29 cellular contexts compared by ENCODE assay signal in the genomic region with DNA sequence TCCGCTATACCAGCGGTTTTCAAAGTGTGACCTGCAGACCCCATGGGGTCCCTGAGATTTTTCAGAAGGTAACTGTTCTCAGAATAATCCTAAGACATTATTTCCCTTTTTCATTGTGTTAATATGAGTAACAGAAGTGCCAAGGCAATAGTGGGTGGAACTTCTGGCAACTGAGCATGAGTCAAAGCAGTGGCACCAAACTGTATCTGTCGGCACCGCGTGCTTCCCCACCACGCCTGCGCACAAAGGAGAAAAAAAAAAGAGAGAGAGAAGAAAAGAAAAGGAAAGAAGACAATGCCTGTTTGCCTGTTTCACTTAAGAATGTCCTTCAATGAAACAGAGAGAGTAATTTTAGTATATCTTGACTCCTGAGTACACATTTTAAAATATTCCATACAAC.
"Had no signal": no experiment of that assay in that cellular context is flagged by ENCODE, and none has a peak within 500 bp of the region (broad histone marks: within the 10 kb centered on the region; RNA-seq: fewer than 3 reads in every experiment).

No MANE protein-coding gene starts in this region.

- H3K9me3 ChIP-seq: esophagus squamous epithelium, gastroesophageal sphincter had no signal

- H3K36me3 Mint-ChIP-seq: activated naive CD8-positive, alpha-beta T cell had no signal

- H3K27me3 Mint-ChIP-seq: activated CD8-positive, alpha-beta T cell treated with anti-CD3 and anti-CD28 coated beads for 36 hours; activated naive CD8-positive, alpha-beta T cell; central memory CD8-positive, alpha-beta T cell; dendritic cell treated with granulocyte-macrophage colony-stimulating factor and Interleukin-4, amounts not matched to agents 40 ng/mL and 50 ng/mL, for 4 days had no signal

- H3K4me3 ChIP-seq: coronary artery, dorsolateral prefrontal cortex, esophagus squamous epithelium, gastroesophageal sphincter had no signal

- H3K36me3 ChIP-seq: brain microvascular endothelial cell, esophagus squamous epithelium, gastroesophageal sphincter had no signal

- H3K9me3 Mint-ChIP-seq: activated CD8-positive, alpha-beta T cell treated with anti-CD3 and anti-CD28 coated beads for 36 hours; activated T-cell treated with anti-CD3 and anti-CD28 coated beads, Interleukin-2, amount 50 U/mL, for 4 hours; activated T-helper 17 cell treated with anti-CD3 and anti-CD28 coated beads, Interleukin-2, amount 50 U/mL, for 72 hours had no signal

- H3K4me3 Mint-ChIP-seq: activated CD8-positive, alpha-beta T cell treated with anti-CD3 and anti-CD28 coated beads for 36 hours; activated naive CD8-positive, alpha-beta T cell; activated T-cell treated with anti-CD3 and anti-CD28 coated beads, Interleukin-2, amount 50 U/mL, for 4 hours; activated T-helper 17 cell treated with anti-CD3 and anti-CD28 coated beads, Interleukin-2, amount 50 U/mL, for 72 hours; central memory CD8-positive, alpha-beta T cell; dendritic cell treated with granulocyte-macrophage colony-stimulating factor and Interleukin-4, amounts not matched to agents 40 ng/mL and 50 ng/mL, for 4 days; endodermal cell; WTC11 had no signal

- H3K27ac Mint-ChIP-seq: activated CD8-positive, alpha-beta T cell treated with anti-CD3 and anti-CD28 coated beads for 36 hours; activated naive CD8-positive, alpha-beta T cell; activated T-helper 17 cell treated with anti-CD3 and anti-CD28 coated beads, Interleukin-2, amount 50 U/mL, for 72 hours; dendritic cell treated with granulocyte-macrophage colony-stimulating factor and Interleukin-4, amounts not matched to agents 40 ng/mL and 50 ng/mL, for 4 days; endodermal cell; WTC11 had no signal

- DNase-seq: activated CD4-positive, alpha-beta T cell treated with anti-CD3 and anti-CD28 coated beads for 1 hour; activated CD4-positive, alpha-beta T cell treated with anti-CD3 and anti-CD28 coated beads for 4 hours; activated CD4-positive, alpha-beta T cell treated with anti-CD3 and anti-CD28 coated beads, Interleukin-2, amount 50 U/mL, for 1 hour; activated CD4-positive, alpha-beta T cell treated with anti-CD3 and anti-CD28 coated beads, Interleukin-2, amount 50 U/mL, for 48 hours; activated CD8-positive, alpha-beta memory T cell treated with anti-CD3 and anti-CD28 coated beads for 24 hours; activated CD8-positive, alpha-beta T cell treated with anti-CD3 and anti-CD28 coated beads for 36 hours; activated effector memory CD4-positive, alpha-beta T cell treated with Interleukin-2 at 50 U/mL for 16 hours; activated gamma-delta T cell treated with Interleukin-2 at 50 U/mL for 16 hours; activated naive CD4-positive, alpha-beta T cell treated with anti-CD3 and anti-CD28 coated beads, Interleukin-2, amount 50 U/mL, for 16 hours; activated naive CD4-positive, alpha-beta T cell treated with Interleukin-2 at 50 U/mL for 16 hours; activated T-cell treated with anti-CD3 and anti-CD28 coated beads, Interleukin-2, amount 50 U/mL, for 4 hours; amniotic stem cell; brain microvascular endothelial cell; effector memory CD4-positive, alpha-beta T cell; endodermal cell; erythroblast; esophagus squamous epithelium; foreskin melanocyte; T-helper 1 cell; T-helper 2 cell had no signal

- H3K4me1 ChIP-seq: esophagus squamous epithelium, gastroesophageal sphincter had no signal

- H3K27me3 ChIP-seq: brain microvascular endothelial cell, dorsolateral prefrontal cortex, esophagus squamous epithelium, gastroesophageal sphincter had no signal

- ATAC-seq: activated CD8-positive, alpha-beta T cell treated with anti-CD3 and anti-CD28 coated beads for 36 hours; activated T-cell treated with anti-CD3 and anti-CD28 coated beads, Interleukin-2, amount 50 U/mL, for 4 hours; activated T-helper 17 cell treated with anti-CD3 and anti-CD28 coated beads, Interleukin-2, amount 50 U/mL, for 72 hours; gastroesophageal sphincter; WTC11 had no signal

- H3K4me1 Mint-ChIP-seq: activated T-helper 17 cell treated with anti-CD3 and anti-CD28 coated beads, Interleukin-2, amount 50 U/mL, for 72 hours; central memory CD8-positive, alpha-beta T cell; endodermal cell had no signal

- H3K27ac ChIP-seq: brain microvascular endothelial cell, coronary artery, dorsolateral prefrontal cortex, esophagus squamous epithelium, gastroesophageal sphincter, VCaP had no signal
